1 cellular context compared by ENCODE assay signal in genomic region chr12:47970843-47971242, GRCh38.
TF ChIP-seq lines count a peak whose summit lies in the region.

No MANE protein-coding gene starts in this region.

TF ChIP-seq in GM23338, 12 proteins besides CTCF, POLR2A, EP300 and RAD21 (continued from another document):
- TF ChIP-seq ZNF462 (CRISPR knock-in tag; IDR thresholded peaks at IDR 0.05) (no peak), REST (IDR thresholded peaks at IDR 0.05; ENCODE audit: unreplicated experiment) (no peak), ETS1 (IDR thresholded peaks at IDR 0.05) (no peak), ZNF114 (CRISPR knock-in tag; IDR thresholded peaks at IDR 0.05) (no peak), EZH2phosphoT487 (IDR thresholded peaks at IDR 0.05; ENCODE audit: unreplicated experiment) (no peak), EZH2 (IDR thresholded peaks at IDR 0.05; ENCODE audit: low read depth, unreplicated experiment) (no peak), NANOG (IDR thresholded peaks at IDR 0.05; ENCODE audit: borderline replicate concordance) (no peak), ZNF331 (CRISPR knock-in tag; IDR thresholded peaks at IDR 0.05; ENCODE audit: low read depth) (no peak), STAT1 (IDR thresholded peaks at IDR 0.05; ENCODE audit: unreplicated experiment) (no peak)
